ENCODE assay signal across 20 cellular contexts in the genomic region with DNA sequence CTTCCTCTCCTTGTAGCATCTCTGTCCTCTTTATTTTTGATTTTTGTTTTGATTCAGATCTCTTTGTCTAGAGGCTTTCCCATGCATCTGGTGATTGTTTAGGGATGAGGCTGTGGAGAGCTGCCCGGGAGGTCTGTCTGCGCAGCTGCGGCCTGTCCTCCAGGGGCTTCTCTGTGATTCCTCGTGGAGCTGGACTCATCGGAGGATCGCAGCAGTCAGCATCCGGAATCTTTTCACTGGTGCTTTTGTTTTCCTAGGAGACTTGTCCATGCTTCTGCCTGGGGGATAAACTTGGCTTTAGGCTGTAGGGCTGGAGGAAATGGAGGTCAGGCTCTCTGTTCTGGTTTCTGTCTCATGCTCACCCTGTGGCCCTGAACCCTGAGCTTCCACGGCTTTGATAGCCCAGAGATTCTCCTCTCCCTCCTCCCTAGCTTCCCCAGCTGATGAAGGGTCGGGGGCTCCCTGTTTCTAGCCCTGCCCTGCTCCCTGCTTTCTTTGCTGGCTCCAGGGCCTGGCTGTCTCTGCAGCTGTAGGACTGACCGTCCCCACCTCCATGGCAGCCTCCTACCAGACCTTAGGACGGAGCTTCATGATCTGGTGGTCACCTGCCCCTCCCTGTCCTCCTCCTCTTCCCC. TPM values are rescaled to one million over a fixed set of nuclear protein-coding genes. Genes with fewer than 3 reads are reported as not detected.
DNase-seq lines count a peak whose midpoint lies in the region; ATAC-seq and TF ChIP-seq lines count a peak whose summit lies in the region.
"Had no signal": no experiment of that assay in that cellular context is flagged by ENCODE, and none has a peak within 500 bp of the region (broad histone marks: within the 10 kb centered on the region; RNA-seq: fewer than 3 reads in every experiment).

No MANE protein-coding gene starts in this region.

- H3K36me3 ChIP-seq in Karpas-422 (ENCODE audit: insufficient read depth, low read length): no peaks in the 10 kb centered on the region

- H3K9ac ChIP-seq in Karpas-422 (ENCODE audit: low read length): no peak overlapping the region

- no peaks in the 10 kb centered on the region for H3K9me3 ChIP-seq in Karpas-422 (ENCODE audit: low read length)

- H3K9me3 Mint-ChIP-seq in progenitor cell of endocrine pancreas (ENCODE audit: low read depth): no peaks in the 10 kb centered on the region
- H3K9me3 Mint-ChIP-seq: CD4-positive, alpha-beta memory T cell; stimulated activated effector memory CD8-positive, alpha-beta T cell treated with anti-CD3 and anti-CD28 coated beads, Interleukin-12 subunit alpha, Interleukin-12 subunit beta, amount 100 ng/mL, for 72 hours; T-cell had no signal

- H3K27me3 ChIP-seq in Karpas-422 (ENCODE audit: low read length): no peaks in the 10 kb centered on the region

- H3K27ac Mint-ChIP-seq in progenitor cell of endocrine pancreas: peak overlapping the region; percentile 86
- H3K27ac Mint-ChIP-seq: CD4-positive, alpha-beta memory T cell; stimulated activated effector memory CD8-positive, alpha-beta T cell treated with anti-CD3 and anti-CD28 coated beads, Interleukin-12 subunit alpha, Interleukin-12 subunit beta, amount 100 ng/mL, for 72 hours; T-cell had no signal

- no peak overlapping the region for H3K4me3 ChIP-seq in Karpas-422 (ENCODE audit: low read length)
- no peak overlapping the region for H3K4me3 ChIP-seq in cardiac fibroblast (replicated peaks in 1 of 2; ENCODE audit: low read depth in 2 of 2, low read length in 2 of 2)

- H2AFZ ChIP-seq in Karpas-422 (ENCODE audit: low read length): no peak overlapping the region

- H3K9me2 ChIP-seq in Karpas-422 (replicated peaks; ENCODE audit: insufficient read depth, low read length): no peaks in the 10 kb centered on the region

- H3K4me2 ChIP-seq in Karpas-422 (ENCODE audit: low read depth, low read length, poor library complexity, severe bottlenecking): no peak overlapping the region

- intact Hi-C loops in left cardiac atrium (cut with DNase I): no loop called here

- ATAC-seq in left cardiac atrium: peak; percentile 42 to 63
- ATAC-seq in activated CD4-positive, CD25-positive, alpha-beta regulatory T cell treated with anti-CD3 and anti-CD28 coated beads, Interleukin-2, amount 50 U/mL, for 24 hours: no peak
- no peak for ATAC-seq in GM18498 (IDR thresholded peaks at IDR 0.05; ENCODE audit: unreplicated experiment)
- ATAC-seq: stimulated activated effector memory CD8-positive, alpha-beta T cell treated with anti-CD3 and anti-CD28 coated beads, Interleukin-12 subunit alpha, Interleukin-12 subunit beta, amount 100 ng/mL, for 72 hours; T-cell had no signal

- TF ChIP-seq CTCF in cardiac fibroblast (IDR thresholded peaks at IDR 0.05; ENCODE audit: low read depth, low read length): peak; percentile 18
- no peak for TF ChIP-seq CTCF in progenitor cell of endocrine pancreas (IDR thresholded peaks at IDR 0.05; ENCODE audit: unreplicated experiment)

- peaks cover 74% of the 10 kb centered on the region for H3K79me2 ChIP-seq in Karpas-422 (ENCODE audit: low read length)

- no peak overlapping the region for H3K4me3 Mint-ChIP-seq in progenitor cell of endocrine pancreas (ENCODE audit: low read depth)
- H3K4me3 Mint-ChIP-seq: activated B cell treated with CpG ODN at 0.5 μM for 24 hours; CD4-positive, alpha-beta memory T cell; stimulated activated effector memory CD8-positive, alpha-beta T cell treated with anti-CD3 and anti-CD28 coated beads, Interleukin-12 subunit alpha, Interleukin-12 subunit beta, amount 100 ng/mL, for 72 hours; T-cell had no signal

- no peaks in the 10 kb centered on the region for H3K27me3 Mint-ChIP-seq in progenitor cell of endocrine pancreas
- H3K27me3 Mint-ChIP-seq: activated B cell treated with CpG ODN at 0.5 μM for 24 hours had no signal

- H4K20me1 ChIP-seq in Karpas-422 (ENCODE audit: insufficient read depth, low read depth, low read length): no peaks in the 10 kb centered on the region

- 0 out of 2 replicates have a peak overlapping the region, but pooled peaks have one; percentile 6 for H3K27ac ChIP-seq in Karpas-422 (ENCODE audit: low read length)

- H3K4me1 ChIP-seq in Karpas-422 (ENCODE audit: low read length): peaks cover 34% of the 10 kb centered on the region

- H3K36me3 Mint-ChIP-seq in progenitor cell of endocrine pancreas (ENCODE audit: insufficient read depth): peaks cover 29% of the 10 kb centered on the region
- H3K36me3 Mint-ChIP-seq: CD4-positive, alpha-beta memory T cell; T-cell had no signal

- peaks cover 19% of the 10 kb centered on the region for H3K4me1 Mint-ChIP-seq in progenitor cell of endocrine pancreas (ENCODE audit: low read depth)

- no peak for DNase-seq in Karpas-422
- peak; percentile 56 to 61 for DNase-seq in cardiac fibroblast (ENCODE audit: low read depth in 2 of 2)
- DNase-seq in left cardiac atrium: peak; percentile 38
- DNase-seq in progenitor cell of endocrine pancreas (ENCODE audit: low spot score, unreplicated experiment): no peak
- no peak for DNase-seq in kidney tubule cell (ENCODE audit: low spot score)
- DNase-seq in NCI-H446 (lab: John Stamatoyannopoulos, UW): no peak
- DNase-seq: activated B cell treated with CpG ODN at 0.5 μM for 24 hours; activated gamma-delta T cell treated with Interleukin-2 at 50 U/mL for 16 hours; aorta; CD4-positive, alpha-beta memory T cell; H7; mesendoderm; MM.1S; NCI-H187; NCI-H524; small intestine; T-cell had no signal

RNA-seq across cellular contexts. Expression of a gene that starts 35.5 kb away (rescaled TPM):
- total RNA-seq in Karpas-422 (2014; rRNA removed; shearing (Covaris generic); ENCODE audit: low replicate concordance): 20.3 and 34.9 TPM in 2 replicates
- total RNA-seq in left cardiac atrium (10 to 100 TPM; 56.8 to 57.9 TPM), progenitor cell of endocrine pancreas (184 and 190 TPM in 2 replicates)

Comparison
In these comparisons a context has a peak if more than half of its experiments do, and no peak if none do; other contexts are left out.
1. DNase-seq: peak in cardiac fibroblast (2 of 2) and left cardiac atrium (single experiment); none in Karpas-422 (single experiment), progenitor cell of endocrine pancreas (single experiment), kidney tubule cell (single experiment) and NCI-H446 (0 of 2).
2. ATAC-seq: peak in left cardiac atrium (2 of 2); none in activated CD4-positive, CD25-positive, alpha-beta regulatory T cell treated with anti-CD3 and anti-CD28 coated beads, Interleukin-2, amount 50 U/mL, for 24 hours (0 of 2) and GM18498 (single experiment).